1 cellular context compared by ENCODE assay signal in the genomic region with DNA sequence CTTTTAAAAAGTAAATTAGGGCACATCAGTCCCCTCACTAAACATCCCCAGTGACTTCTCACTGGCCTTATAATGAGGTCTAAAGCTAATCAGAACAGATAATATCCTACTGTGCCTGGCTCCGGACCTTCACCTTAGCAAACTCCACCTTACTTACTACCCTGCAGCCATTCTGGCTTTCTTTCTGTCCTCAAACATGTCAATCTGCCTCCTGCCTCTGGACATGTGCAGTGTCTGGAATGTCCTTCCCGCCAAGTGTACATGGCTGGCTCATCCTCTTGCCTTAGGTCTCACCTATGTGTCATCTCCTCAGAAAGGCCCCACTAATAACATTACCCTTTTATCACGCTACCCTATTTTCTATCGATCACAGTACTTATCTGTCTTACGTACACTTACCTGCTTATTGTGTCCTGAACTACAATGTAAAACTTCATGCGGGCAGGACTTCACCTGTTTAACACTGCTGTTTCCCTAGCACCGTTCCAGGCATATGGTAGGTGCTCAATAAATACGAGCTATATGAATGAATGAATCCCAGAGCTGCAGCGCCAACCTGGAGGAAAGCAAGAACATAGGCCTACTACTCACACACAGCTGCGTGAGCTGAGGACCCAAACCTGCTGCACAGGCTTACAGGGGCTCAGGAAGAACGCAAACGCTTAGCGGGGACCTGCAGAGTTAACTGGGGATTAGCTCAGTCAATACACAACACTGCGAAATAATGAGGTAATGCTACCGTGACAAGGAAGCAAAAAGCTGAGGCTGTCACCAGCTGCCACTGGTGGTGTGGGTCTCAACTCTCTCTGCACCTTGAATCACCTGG.
TF ChIP-seq lines count a peak whose summit lies in the region.

No MANE protein-coding gene starts in this region.

TF ChIP-seq in HepG2, 621 proteins besides CTCF, POLR2A, EP300 and RAD21 (continued from another document and continues in another):
- TF ChIP-seq, protein P1, sequence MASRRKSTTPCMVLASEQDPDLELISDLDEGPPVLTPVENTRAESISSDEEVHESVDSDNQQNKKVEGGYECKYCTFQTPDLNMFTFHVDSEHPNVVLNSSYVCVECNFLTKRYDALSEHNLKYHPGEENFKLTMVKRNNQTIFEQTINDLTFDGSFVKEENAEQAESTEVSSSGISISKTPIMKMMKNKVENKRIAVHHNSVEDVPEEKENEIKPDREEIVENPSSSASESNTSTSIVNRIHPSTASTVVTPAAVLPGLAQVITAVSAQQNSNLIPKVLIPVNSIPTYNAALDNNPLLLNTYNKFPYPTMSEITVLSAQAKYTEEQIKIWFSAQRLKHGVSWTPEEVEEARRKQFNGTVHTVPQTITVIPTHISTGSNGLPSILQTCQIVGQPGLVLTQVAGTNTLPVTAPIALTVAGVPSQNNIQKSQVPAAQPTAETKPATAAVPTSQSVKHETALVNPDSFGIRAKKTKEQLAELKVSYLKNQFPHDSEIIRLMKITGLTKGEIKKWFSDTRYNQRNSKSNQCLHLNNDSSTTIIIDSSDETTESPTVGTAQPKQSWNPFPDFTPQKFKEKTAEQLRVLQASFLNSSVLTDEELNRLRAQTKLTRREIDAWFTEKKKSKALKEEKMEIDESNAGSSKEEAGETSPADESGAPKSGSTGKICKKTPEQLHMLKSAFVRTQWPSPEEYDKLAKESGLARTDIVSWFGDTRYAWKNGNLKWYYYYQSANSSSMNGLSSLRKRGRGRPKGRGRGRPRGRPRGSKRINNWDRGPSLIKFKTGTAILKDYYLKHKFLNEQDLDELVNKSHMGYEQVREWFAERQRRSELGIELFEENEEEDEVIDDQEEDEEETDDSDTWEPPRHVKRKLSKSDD (CRISPR knock-in tag; IDR thresholded peaks at IDR 0.05; ENCODE audit: low read depth): peak; percentile 52; the same call in 1 of the 2 replicates
- TF ChIP-seq KDM6A (CRISPR knock-in tag; IDR thresholded peaks at IDR 0.05; ENCODE audit: low read depth) (no peak), ZBTB8A (CRISPR knock-in tag; IDR thresholded peaks at IDR 0.05; ENCODE audit: borderline replicate concordance, low read depth) (no peak), ZNF282 (IDR thresholded peaks at IDR 0.05; ENCODE audit: partially characterized antibody) (no peak), ATRX (CRISPR knock-in tag; IDR thresholded peaks at IDR 0.05; ENCODE audit: borderline replicate concordance) (0 out of 2 replicates have a peak, but pooled peaks have one; percentile 48), SIX1 (CRISPR knock-in tag; IDR thresholded peaks at IDR 0.05; ENCODE audit: borderline replicate concordance) (no peak), FIP1L1 (IDR thresholded peaks at IDR 0.05; ENCODE audit: borderline replicate concordance, insufficient read depth, low read depth, low read length) (no peak), SP5 (CRISPR knock-in tag; IDR thresholded peaks at IDR 0.05; ENCODE audit: borderline replicate concordance, low read depth) (no peak), PRPF4 (IDR thresholded peaks at IDR 0.05; ENCODE audit: low read depth, low read length, poor library complexity, severe bottlenecking) (peak; percentile 67), ZNF343 (CRISPR knock-in tag; IDR thresholded peaks at IDR 0.05) (no peak), MAZ (IDR thresholded peaks at IDR 0.05; ENCODE audit: borderline replicate concordance, low read depth, low read length) (no peak), MAZ (CRISPR knock-in tag; IDR thresholded peaks at IDR 0.05; ENCODE audit: low read depth) (no peak), HNF4G (IDR thresholded peaks at IDR 0.05; ENCODE audit: borderline replicate concordance, low read depth, low read length) (no peak), HNF4G (CRISPR knock-in tag; IDR thresholded peaks at IDR 0.05; ENCODE audit: borderline replicate concordance, low read depth) (no peak), BRCA1 (CRISPR knock-in tag; IDR thresholded peaks at IDR 0.05) (no peak), RXRB (CRISPR knock-in tag; IDR thresholded peaks at IDR 0.05; ENCODE audit: borderline replicate concordance) (no peak; the same call in 1 of the 2 replicates), ZNF782 (CRISPR knock-in tag; IDR thresholded peaks at IDR 0.05; ENCODE audit: borderline replicate concordance) (0 out of 2 replicates have a peak, but pooled peaks have one; percentile 21), BHLHE40 (IDR thresholded peaks at IDR 0.05; ENCODE audit: low read length) (no peak), ZC3H4 (CRISPR knock-in tag; IDR thresholded peaks at IDR 0.05; ENCODE audit: borderline replicate concordance) (peak; percentile 27; the same call in 1 of the 2 replicates), EED (CRISPR knock-in tag; IDR thresholded peaks at IDR 0.05) (no peak), ZMYM3 (CRISPR knock-in tag; IDR thresholded peaks at IDR 0.05) (0 out of 2 replicates have a peak, but pooled peaks have one; percentile 7)
- TF ChIP-seq, protein P2, sequence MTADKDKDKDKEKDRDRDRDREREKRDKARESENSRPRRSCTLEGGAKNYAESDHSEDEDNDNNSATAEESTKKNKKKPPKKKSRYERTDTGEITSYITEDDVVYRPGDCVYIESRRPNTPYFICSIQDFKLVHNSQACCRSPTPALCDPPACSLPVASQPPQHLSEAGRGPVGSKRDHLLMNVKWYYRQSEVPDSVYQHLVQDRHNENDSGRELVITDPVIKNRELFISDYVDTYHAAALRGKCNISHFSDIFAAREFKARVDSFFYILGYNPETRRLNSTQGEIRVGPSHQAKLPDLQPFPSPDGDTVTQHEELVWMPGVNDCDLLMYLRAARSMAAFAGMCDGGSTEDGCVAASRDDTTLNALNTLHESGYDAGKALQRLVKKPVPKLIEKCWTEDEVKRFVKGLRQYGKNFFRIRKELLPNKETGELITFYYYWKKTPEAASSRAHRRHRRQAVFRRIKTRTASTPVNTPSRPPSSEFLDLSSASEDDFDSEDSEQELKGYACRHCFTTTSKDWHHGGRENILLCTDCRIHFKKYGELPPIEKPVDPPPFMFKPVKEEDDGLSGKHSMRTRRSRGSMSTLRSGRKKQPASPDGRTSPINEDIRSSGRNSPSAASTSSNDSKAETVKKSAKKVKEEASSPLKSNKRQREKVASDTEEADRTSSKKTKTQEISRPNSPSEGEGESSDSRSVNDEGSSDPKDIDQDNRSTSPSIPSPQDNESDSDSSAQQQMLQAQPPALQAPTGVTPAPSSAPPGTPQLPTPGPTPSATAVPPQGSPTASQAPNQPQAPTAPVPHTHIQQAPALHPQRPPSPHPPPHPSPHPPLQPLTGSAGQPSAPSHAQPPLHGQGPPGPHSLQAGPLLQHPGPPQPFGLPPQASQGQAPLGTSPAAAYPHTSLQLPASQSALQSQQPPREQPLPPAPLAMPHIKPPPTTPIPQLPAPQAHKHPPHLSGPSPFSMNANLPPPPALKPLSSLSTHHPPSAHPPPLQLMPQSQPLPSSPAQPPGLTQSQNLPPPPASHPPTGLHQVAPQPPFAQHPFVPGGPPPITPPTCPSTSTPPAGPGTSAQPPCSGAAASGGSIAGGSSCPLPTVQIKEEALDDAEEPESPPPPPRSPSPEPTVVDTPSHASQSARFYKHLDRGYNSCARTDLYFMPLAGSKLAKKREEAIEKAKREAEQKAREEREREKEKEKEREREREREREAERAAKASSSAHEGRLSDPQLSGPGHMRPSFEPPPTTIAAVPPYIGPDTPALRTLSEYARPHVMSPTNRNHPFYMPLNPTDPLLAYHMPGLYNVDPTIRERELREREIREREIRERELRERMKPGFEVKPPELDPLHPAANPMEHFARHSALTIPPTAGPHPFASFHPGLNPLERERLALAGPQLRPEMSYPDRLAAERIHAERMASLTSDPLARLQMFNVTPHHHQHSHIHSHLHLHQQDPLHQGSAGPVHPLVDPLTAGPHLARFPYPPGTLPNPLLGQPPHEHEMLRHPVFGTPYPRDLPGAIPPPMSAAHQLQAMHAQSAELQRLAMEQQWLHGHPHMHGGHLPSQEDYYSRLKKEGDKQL (CRISPR knock-in tag; IDR thresholded peaks at IDR 0.05; ENCODE audit: low read depth): no peak
- TF ChIP-seq, protein P3, sequence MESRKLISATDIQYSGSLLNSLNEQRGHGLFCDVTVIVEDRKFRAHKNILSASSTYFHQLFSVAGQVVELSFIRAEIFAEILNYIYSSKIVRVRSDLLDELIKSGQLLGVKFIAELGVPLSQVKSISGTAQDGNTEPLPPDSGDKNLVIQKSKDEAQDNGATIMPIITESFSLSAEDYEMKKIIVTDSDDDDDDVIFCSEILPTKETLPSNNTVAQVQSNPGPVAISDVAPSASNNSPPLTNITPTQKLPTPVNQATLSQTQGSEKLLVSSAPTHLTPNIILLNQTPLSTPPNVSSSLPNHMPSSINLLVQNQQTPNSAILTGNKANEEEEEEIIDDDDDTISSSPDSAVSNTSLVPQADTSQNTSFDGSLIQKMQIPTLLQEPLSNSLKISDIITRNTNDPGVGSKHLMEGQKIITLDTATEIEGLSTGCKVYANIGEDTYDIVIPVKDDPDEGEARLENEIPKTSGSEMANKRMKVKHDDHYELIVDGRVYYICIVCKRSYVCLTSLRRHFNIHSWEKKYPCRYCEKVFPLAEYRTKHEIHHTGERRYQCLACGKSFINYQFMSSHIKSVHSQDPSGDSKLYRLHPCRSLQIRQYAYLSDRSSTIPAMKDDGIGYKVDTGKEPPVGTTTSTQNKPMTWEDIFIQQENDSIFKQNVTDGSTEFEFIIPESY (CRISPR knock-in tag; IDR thresholded peaks at IDR 0.05): peak; percentile 90
- TF ChIP-seq, protein P4, sequence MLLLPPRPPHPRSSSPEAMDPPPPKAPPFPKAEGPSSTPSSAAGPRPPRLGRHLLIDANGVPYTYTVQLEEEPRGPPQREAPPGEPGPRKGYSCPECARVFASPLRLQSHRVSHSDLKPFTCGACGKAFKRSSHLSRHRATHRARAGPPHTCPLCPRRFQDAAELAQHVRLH (CRISPR knock-in tag; IDR thresholded peaks at IDR 0.05; ENCODE audit: borderline replicate concordance, low read depth): no peak
- TF ChIP-seq, protein P5, sequence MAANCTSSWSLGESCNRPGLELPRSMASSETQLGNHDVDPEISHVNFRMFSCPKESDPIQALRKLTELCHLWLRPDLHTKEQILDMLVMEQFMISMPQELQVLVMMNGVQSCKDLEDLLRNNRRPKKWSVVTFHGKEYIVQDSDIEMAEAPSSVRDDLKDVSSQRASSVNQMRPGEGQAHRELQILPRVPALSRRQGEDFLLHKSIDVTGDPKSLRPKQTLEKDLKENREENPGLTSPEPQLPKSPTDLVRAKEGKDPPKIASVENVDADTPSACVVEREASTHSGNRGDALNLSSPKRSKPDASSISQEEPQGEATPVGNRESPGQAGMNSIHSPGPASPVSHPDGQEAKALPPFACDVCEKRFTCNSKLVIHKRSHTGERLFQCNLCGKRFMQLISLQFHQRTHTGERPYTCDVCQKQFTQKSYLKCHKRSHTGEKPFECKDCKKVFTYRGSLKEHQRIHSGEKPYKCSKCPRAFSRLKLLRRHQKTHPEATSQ (CRISPR knock-in tag; IDR thresholded peaks at IDR 0.05; ENCODE audit: borderline replicate concordance): 0 out of 2 replicates have a peak, but pooled peaks have one; percentile 59
- TF ChIP-seq, protein P6, sequence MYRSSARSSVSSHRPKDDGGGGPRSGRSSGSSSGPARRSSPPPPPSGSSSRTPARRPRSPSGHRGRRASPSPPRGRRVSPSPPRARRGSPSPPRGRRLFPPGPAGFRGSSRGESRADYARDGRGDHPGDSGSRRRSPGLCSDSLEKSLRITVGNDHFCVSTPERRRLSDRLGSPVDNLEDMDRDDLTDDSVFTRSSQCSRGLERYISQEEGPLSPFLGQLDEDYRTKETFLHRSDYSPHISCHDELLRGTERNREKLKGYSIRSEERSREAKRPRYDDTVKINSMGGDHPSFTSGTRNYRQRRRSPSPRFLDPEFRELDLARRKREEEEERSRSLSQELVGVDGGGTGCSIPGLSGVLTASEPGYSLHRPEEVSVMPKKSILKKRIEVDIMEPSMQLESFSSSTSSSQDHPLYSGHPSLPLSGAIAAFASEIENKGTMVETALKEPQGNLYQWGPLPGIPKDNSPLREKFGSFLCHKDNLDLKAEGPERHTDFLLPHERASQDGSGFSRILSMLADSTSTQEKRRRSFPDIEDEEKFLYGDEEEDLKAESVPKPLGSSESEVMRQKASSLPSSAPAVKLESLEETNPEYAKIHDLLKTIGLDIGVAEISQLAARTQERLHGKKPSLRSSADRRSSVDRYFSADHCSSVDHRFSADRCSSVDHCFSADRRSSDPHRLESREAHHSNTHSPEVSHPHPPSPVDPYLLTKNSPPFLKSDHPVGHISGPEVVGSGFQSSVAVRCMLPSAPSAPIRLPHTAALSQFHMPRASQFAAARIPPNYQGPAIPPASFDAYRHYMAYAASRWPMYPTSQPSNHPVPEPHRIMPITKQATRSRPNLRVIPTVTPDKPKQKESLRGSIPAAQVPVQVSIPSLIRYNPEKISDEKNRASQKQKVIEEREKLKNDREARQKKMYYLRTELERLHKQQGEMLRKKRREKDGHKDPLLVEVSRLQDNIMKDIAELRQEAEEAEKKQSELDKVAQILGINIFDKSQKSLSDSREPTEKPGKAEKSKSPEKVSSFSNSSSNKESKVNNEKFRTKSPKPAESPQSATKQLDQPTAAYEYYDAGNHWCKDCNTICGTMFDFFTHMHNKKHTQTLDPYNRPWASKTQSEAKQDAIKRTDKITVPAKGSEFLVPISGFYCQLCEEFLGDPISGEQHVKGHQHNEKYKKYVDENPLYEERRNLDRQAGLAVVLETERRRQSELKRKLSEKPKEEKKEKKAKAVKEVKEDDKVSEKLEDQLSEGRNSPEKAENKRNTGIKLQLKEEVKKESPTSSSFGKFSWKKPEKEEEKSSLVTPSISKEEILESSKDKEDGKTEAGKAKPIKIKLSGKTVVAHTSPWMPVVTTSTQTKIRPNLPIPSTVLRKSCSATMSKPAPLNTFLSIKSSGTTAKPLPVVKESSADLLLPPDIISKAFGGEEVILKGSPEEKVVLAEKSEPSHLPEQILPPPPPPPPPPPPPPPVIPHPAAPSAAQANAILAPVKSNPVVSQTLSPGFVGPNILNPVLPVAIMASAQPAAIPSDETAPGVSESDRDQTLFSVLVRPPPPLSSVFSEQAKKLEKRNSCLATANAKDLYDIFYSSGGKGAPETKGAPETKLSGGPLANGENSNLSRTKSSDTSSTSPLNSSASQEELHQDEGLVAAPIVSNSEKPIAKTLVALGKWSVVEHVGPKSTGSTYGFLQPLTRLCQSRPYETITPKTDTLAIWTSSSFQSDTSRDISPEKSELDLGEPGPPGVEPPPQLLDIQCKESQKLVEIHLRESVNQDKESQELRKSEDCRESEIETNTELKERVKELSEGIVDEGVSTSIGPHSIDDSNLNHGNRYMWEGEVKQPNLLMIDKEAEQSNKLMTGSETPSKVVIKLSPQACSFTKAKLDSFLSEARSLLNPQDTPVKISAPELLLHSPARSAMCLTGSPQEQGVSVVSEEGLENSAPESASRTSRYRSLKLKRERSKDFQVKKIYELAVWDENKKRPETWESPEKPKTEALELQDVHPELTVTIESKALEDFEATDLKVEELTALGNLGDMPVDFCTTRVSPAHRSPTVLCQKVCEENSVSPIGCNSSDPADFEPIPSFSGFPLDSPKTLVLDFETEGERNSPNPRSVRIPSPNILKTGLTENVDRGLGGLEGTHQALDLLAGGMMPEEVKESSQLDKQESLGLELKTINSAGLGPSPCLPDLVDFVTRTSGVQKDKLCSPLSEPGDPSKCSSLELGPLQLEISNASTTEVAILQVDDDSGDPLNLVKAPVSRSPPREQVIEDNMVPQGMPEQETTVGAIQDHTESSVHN (CRISPR knock-in tag; IDR thresholded peaks at IDR 0.05): no peak
- TF ChIP-seq, protein P7, sequence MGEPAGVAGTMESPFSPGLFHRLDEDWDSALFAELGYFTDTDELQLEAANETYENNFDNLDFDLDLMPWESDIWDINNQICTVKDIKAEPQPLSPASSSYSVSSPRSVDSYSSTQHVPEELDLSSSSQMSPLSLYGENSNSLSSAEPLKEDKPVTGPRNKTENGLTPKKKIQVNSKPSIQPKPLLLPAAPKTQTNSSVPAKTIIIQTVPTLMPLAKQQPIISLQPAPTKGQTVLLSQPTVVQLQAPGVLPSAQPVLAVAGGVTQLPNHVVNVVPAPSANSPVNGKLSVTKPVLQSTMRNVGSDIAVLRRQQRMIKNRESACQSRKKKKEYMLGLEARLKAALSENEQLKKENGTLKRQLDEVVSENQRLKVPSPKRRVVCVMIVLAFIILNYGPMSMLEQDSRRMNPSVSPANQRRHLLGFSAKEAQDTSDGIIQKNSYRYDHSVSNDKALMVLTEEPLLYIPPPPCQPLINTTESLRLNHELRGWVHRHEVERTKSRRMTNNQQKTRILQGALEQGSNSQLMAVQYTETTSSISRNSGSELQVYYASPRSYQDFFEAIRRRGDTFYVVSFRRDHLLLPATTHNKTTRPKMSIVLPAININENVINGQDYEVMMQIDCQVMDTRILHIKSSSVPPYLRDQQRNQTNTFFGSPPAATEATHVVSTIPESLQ (CRISPR knock-in tag; conservative IDR thresholded peaks at IDR 0.05): no peak
